ENCODE assay signal across 1 cellular context in the genomic region with DNA sequence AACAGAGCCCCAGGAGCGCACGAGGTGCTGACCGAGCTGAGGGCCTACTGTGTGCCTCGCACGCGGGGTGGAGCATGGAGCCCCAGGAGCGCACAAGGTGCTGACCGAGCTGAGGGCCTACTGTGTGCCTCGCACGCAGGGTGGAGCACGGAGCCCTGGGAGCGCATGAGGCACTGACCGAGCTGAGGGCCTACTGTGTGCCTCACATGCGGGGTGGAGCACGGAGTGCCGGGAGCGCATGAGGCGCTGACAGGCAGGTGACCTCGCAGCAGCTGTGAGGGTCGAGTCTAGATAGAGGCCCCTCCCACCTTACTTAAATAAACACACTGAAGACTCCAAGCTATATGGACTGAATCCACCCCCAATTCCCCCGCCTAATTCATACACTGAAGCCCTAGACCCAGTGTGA.
TF ChIP-seq lines count a peak whose summit lies in the region.

No MANE protein-coding gene starts in this region.

TF ChIP-seq in GM23338, 12 proteins besides CTCF, POLR2A, EP300 and RAD21:
- TF ChIP-seq, protein P1, sequence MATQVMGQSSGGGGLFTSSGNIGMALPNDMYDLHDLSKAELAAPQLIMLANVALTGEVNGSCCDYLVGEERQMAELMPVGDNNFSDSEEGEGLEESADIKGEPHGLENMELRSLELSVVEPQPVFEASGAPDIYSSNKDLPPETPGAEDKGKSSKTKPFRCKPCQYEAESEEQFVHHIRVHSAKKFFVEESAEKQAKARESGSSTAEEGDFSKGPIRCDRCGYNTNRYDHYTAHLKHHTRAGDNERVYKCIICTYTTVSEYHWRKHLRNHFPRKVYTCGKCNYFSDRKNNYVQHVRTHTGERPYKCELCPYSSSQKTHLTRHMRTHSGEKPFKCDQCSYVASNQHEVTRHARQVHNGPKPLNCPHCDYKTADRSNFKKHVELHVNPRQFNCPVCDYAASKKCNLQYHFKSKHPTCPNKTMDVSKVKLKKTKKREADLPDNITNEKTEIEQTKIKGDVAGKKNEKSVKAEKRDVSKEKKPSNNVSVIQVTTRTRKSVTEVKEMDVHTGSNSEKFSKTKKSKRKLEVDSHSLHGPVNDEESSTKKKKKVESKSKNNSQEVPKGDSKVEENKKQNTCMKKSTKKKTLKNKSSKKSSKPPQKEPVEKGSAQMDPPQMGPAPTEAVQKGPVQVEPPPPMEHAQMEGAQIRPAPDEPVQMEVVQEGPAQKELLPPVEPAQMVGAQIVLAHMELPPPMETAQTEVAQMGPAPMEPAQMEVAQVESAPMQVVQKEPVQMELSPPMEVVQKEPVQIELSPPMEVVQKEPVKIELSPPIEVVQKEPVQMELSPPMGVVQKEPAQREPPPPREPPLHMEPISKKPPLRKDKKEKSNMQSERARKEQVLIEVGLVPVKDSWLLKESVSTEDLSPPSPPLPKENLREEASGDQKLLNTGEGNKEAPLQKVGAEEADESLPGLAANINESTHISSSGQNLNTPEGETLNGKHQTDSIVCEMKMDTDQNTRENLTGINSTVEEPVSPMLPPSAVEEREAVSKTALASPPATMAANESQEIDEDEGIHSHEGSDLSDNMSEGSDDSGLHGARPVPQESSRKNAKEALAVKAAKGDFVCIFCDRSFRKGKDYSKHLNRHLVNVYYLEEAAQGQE (IDR thresholded peaks at IDR 0.05; ENCODE audit: unreplicated experiment) = no peak
- TF ChIP-seq NANOG (IDR thresholded peaks at IDR 0.05; ENCODE audit: borderline replicate concordance) (no peak), JUNB (IDR thresholded peaks at IDR 0.05; ENCODE audit: unreplicated experiment) (no peak), CREB1 (CRISPR knock-in tag; IDR thresholded peaks at IDR 0.05; ENCODE audit: low read depth) (no peak), POLR2AphosphoS5 (IDR thresholded peaks at IDR 0.05; ENCODE audit: low read depth) (no peak), ZNF114 (CRISPR knock-in tag; IDR thresholded peaks at IDR 0.05) (no peak), STAT1 (IDR thresholded peaks at IDR 0.05; ENCODE audit: unreplicated experiment) (no peak), ZNF331 (CRISPR knock-in tag; IDR thresholded peaks at IDR 0.05; ENCODE audit: low read depth) (no peak), EZH2 (IDR thresholded peaks at IDR 0.05; ENCODE audit: low read depth, unreplicated experiment) (no peak), EZH2phosphoT487 (IDR thresholded peaks at IDR 0.05; ENCODE audit: unreplicated experiment) (no peak)
- TF ChIP-seq, protein P2, sequence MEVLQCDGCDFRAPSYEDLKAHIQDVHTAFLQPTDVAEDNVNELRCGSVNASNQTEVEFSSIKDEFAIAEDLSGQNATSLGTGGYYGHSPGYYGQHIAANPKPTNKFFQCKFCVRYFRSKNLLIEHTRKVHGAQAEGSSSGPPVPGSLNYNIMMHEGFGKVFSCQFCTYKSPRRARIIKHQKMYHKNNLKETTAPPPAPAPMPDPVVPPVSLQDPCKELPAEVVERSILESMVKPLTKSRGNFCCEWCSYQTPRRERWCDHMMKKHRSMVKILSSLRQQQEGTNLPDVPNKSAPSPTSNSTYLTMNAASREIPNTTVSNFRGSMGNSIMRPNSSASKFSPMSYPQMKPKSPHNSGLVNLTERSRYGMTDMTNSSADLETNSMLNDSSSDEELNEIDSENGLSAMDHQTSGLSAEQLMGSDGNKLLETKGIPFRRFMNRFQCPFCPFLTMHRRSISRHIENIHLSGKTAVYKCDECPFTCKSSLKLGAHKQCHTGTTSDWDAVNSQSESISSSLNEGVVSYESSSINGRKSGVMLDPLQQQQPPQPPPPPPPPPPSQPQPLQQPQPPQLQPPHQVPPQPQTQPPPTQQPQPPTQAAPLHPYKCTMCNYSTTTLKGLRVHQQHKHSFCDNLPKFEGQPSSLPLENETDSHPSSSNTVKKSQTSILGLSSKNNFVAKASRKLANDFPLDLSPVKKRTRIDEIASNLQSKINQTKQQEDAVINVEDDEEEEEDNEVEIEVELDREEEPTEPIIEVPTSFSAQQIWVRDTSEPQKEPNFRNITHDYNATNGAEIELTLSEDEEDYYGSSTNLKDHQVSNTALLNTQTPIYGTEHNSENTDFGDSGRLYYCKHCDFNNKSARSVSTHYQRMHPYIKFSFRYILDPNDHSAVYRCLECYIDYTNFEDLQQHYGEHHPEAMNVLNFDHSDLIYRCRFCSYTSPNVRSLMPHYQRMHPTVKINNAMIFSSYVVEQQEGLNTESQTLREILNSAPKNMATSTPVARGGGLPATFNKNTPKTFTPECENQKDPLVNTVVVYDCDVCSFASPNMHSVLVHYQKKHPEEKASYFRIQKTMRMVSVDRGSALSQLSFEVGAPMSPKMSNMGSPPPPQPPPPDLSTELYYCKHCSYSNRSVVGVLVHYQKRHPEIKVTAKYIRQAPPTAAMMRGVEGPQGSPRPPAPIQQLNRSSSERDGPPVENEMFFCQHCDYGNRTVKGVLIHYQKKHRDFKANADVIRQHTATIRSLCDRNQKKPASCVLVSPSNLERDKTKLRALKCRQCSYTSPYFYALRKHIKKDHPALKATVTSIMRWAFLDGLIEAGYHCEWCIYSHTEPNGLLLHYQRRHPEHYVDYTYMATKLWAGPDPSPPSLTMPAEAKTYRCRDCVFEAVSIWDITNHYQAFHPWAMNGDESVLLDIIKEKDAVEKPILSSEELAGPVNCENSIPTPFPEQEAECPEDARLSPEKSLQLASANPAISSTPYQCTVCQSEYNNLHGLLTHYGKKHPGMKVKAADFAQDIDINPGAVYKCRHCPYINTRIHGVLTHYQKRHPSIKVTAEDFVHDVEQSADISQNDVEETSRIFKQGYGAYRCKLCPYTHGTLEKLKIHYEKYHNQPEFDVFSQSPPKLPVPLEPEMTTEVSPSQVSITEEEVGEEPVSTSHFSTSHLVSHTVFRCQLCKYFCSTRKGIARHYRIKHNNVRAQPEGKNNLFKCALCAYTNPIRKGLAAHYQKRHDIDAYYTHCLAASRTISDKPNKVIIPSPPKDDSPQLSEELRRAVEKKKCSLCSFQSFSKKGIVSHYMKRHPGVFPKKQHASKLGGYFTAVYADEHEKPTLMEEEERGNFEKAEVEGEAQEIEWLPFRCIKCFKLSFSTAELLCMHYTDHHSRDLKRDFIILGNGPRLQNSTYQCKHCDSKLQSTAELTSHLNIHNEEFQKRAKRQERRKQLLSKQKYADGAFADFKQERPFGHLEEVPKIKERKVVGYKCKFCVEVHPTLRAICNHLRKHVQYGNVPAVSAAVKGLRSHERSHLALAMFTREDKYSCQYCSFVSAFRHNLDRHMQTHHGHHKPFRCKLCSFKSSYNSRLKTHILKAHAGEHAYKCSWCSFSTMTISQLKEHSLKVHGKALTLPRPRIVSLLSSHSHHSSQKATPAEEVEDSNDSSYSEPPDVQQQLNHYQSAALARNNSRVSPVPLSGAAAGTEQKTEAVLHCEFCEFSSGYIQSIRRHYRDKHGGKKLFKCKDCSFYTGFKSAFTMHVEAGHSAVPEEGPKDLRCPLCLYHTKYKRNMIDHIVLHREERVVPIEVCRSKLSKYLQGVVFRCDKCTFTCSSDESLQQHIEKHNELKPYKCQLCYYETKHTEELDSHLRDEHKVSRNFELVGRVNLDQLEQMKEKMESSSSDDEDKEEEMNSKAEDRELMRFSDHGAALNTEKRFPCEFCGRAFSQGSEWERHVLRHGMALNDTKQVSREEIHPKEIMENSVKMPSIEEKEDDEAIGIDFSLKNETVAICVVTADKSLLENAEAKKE (CRISPR knock-in tag; IDR thresholded peaks at IDR 0.05) = no peak
- TF ChIP-seq, protein P3, sequence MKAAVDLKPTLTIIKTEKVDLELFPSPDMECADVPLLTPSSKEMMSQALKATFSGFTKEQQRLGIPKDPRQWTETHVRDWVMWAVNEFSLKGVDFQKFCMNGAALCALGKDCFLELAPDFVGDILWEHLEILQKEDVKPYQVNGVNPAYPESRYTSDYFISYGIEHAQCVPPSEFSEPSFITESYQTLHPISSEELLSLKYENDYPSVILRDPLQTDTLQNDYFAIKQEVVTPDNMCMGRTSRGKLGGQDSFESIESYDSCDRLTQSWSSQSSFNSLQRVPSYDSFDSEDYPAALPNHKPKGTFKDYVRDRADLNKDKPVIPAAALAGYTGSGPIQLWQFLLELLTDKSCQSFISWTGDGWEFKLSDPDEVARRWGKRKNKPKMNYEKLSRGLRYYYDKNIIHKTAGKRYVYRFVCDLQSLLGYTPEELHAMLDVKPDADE (IDR thresholded peaks at IDR 0.05) = no peak
TF ChIP-seq in GM23338: peak in this region for 0.
